In genomic region chr3:115728013-115728412, GRCh38 we compare ENCODE assay signal across 31 cellular contexts.
"Had no signal": no experiment of that assay in that cellular context is flagged by ENCODE, and none has a peak within 500 bp of the region (broad histone marks: within the 10 kb centered on the region; RNA-seq: fewer than 3 reads in every experiment).

No MANE protein-coding gene starts in this region.

- H3K27me3 ChIP-seq: ascending aorta, cardiac muscle cell had no signal

- FAIRE-seq: bronchial epithelial cell, TTC549 had no signal

- H3K27ac ChIP-seq: ascending aorta, cardiac muscle cell, VCaP had no signal

- H3K4me1 ChIP-seq: ascending aorta had no signal

- H3K36me3 ChIP-seq: ascending aorta, cardiac muscle cell had no signal

- ATAC-seq: activated CD4-positive, alpha-beta T cell treated with anti-CD3 and anti-CD28 coated beads for 36 hours; activated CD4-positive, CD25-positive, alpha-beta regulatory T cell treated with anti-CD3 and anti-CD28 coated beads, Interleukin-2, amount 50 U/mL, for 24 hours; activated CD8-positive, alpha-beta memory T cell treated with anti-CD3 and anti-CD28 coated beads, Interleukin-2, amount 10 ng/mL, durations not matched to agents 7 days and 5 days; activated CD8-positive, alpha-beta T cell treated with anti-CD3 and anti-CD28 coated beads, Interleukin-2, amount 10 ng/mL, durations not matched to agents 7 days and 5 days; activated naive CD8-positive, alpha-beta T cell treated with anti-CD3 and anti-CD28 coated beads, Interleukin-2, amount 50 U/mL, for 24 hours had no signal

- H3K9me3 ChIP-seq: ascending aorta had no signal

- DNase-seq: activated CD4-positive, alpha-beta memory T cell treated with anti-CD3 and anti-CD28 coated beads, Interleukin-2, amount 10 ng/mL, durations not matched to agents 7 days and 5 days; activated CD4-positive, alpha-beta T cell treated with anti-CD3 and anti-CD28 coated beads for 1 hour; activated CD4-positive, alpha-beta T cell treated with anti-CD3 and anti-CD28 coated beads for 36 hours; activated CD4-positive, alpha-beta T cell treated with anti-CD3 and anti-CD28 coated beads for 48 hours; activated CD4-positive, alpha-beta T cell treated with anti-CD3 and anti-CD28 coated beads, Interleukin-2, amount 10 ng/mL, durations not matched to agents 7 days and 5 days; activated CD4-positive, alpha-beta T cell treated with anti-CD3 and anti-CD28 coated beads, Interleukin-2, amount 50 U/mL, for 48 hours; activated CD4-positive, CD25-positive, alpha-beta regulatory T cell; activated CD8-positive, alpha-beta memory T cell treated with anti-CD3 and anti-CD28 coated beads for 24 hours; activated CD8-positive, alpha-beta memory T cell treated with anti-CD3 and anti-CD28 coated beads, Interleukin-2, amount 10 ng/mL, durations not matched to agents 7 days and 5 days; activated CD8-positive, alpha-beta memory T cell treated with anti-CD3 and anti-CD28 coated beads, Interleukin-2, amount 50 U/mL, for 48 hours; activated CD8-positive, alpha-beta T cell treated with anti-CD3 and anti-CD28 coated beads, Interleukin-2, amount 10 ng/mL, durations not matched to agents 7 days and 5 days; activated effector memory CD4-positive, alpha-beta T cell treated with Interleukin-2 at 50 U/mL for 16 hours; activated gamma-delta T cell; activated naive CD4-positive, alpha-beta T cell treated with anti-CD3 and anti-CD28 coated beads, Interleukin-2, amount 10 ng/mL, durations not matched to agents 7 days and 5 days; activated naive CD4-positive, alpha-beta T cell treated with Interleukin-2 at 50 U/mL for 16 hours; activated naive CD8-positive, alpha-beta T cell treated with anti-CD3 and anti-CD28 coated beads, Interleukin-2, amount 10 ng/mL, durations not matched to agents 7 days and 5 days; activated naive CD8-positive, alpha-beta T cell treated with anti-CD3 and anti-CD28 coated beads, Interleukin-2, amount 50 U/mL, for 24 hours; activated T-cell treated with anti-CD3 and anti-CD28 coated beads, Interleukin-2, amount 50 U/mL, for 24 hours; activated T-cell treated with anti-CD3 and anti-CD28 coated beads, Interleukin-2, amount 50 U/mL, for 48 hours; amygdala; anterior cingulate cortex; caudate nucleus; cerebellar nuclear complex; T-helper 2 cell; T-helper 9 cell had no signal

- H3K4me3 ChIP-seq: ascending aorta, cardiac muscle cell had no signal
